In genomic region chr19:55459950-55460657, GRCh38 we compare ENCODE assay signal across 8 cellular contexts. TPM values are rescaled to one million over a fixed set of nuclear protein-coding genes. Genes with fewer than 3 reads are reported as not detected.
DNase-seq lines count a peak whose midpoint lies in the region; ATAC-seq and TF ChIP-seq lines count a peak whose summit lies in the region.

No MANE protein-coding gene starts in this region.

- H3K27ac ChIP-seq in CD4-positive, alpha-beta T cell (ENCODE audit: low read depth, low read length) = no peak overlapping the region
- peak overlapping the region in 1 of 2 donors; percentile 96 for H3K27ac ChIP-seq in coronary artery

- no peaks in the 10 kb centered on the region for H3K9me3 ChIP-seq in CD4-positive, alpha-beta T cell (ENCODE audit: control insufficient read depth, low read length)

- no peaks in the 10 kb centered on the region for H3K27me3 Mint-ChIP-seq in CD4-positive, alpha-beta T cell
- no peaks in the 10 kb centered on the region for H3K27me3 Mint-ChIP-seq in nephron (ENCODE audit: low read depth)

- POLR2A ChIA-PET in CD4-positive, alpha-beta T cell (lab: Charles Lee) = no interaction called here

- H3K4me3 ChIP-seq in coronary artery = peak overlapping the region; percentile 85

- no peaks in the 10 kb centered on the region for H3K27me3 ChIP-seq in CD4-positive, alpha-beta T cell (ENCODE audit: control insufficient read depth, insufficient read depth, low read length)

- ATAC-seq in CD4-positive, alpha-beta T cell (ENCODE audit: poor library complexity) = no peak
- ATAC-seq in GM21360 (IDR thresholded peaks at IDR 0.05; ENCODE audit: unreplicated experiment) = no peak

- no peak for TF ChIP-seq CTCF in CD4-positive, alpha-beta T cell (IDR thresholded peaks at IDR 0.05)
- TF ChIP-seq CTCF in coronary artery (IDR thresholded peaks at IDR 0.05) = no peak
- no peak for TF ChIP-seq CTCF in nephron (IDR thresholded peaks at IDR 0.05; ENCODE audit: unreplicated experiment in 3 of 3)

- CTCF ChIA-PET in CD4-positive, alpha-beta T cell (lab: Charles Lee) = no interaction called here

- intact Hi-C loops in CD4-positive, alpha-beta T cell (cut with DNase I, micrococcal nuclease) = loop anchor here in 1 of 2 experiments (2.0 to 5.0 kb wide), 2 partner anchors 53 to 73 kb away; partner anchors contain the start of gene UBE2S

- H3K9me3 Mint-ChIP-seq in CD4-positive, alpha-beta T cell = no peaks in the 10 kb centered on the region
- no peaks in the 10 kb centered on the region for H3K9me3 Mint-ChIP-seq in nephron

- peak overlapping the region; percentile 79 for H3K4me3 Mint-ChIP-seq in CD4-positive, alpha-beta T cell
- H3K4me3 Mint-ChIP-seq in nephron = peak overlapping the region; percentile 84 to 88 (median 86)

- H3K27ac Mint-ChIP-seq in CD4-positive, alpha-beta T cell = peak overlapping the region; percentile 55
- H3K27ac Mint-ChIP-seq in nephron = peak overlapping the region; percentile 49 to 91 (median 86)

- H3K4me1 Mint-ChIP-seq in CD4-positive, alpha-beta T cell (ENCODE audit: low read depth) = peaks cover 17% of the 10 kb centered on the region
- peaks cover 19% of the 10 kb centered on the region for H3K4me1 Mint-ChIP-seq in nephron

- DNase-seq in CD4-positive, alpha-beta T cell = no peak
- DNase-seq in MV-4-11 (lab: John Stamatoyannopoulos, UW) (peak; percentile 61), coronary artery (ENCODE audit: low spot score) (no peak), cerebellar cortex (ENCODE audit: low spot score) (no peak), islet precursor cell (no peak)
- DNase-seq in stimulated activated CD4-positive, alpha-beta T cell treated with anti-CD3 and anti-CD28 coated beads, Interleukin-4, amount 100 ng/mL, for 24 hours = no peak

- H3K36me3 Mint-ChIP-seq in CD4-positive, alpha-beta T cell (ENCODE audit: low read depth) = peaks cover 5% of the 10 kb centered on the region
- H3K36me3 Mint-ChIP-seq in nephron (ENCODE audit: low read depth) = no peaks in the 10 kb centered on the region

RNA-seq across cellular contexts. Expression of gene ISOC2, which starts 1.3 kb away (rescaled TPM):
- total RNA-seq in CD4-positive, alpha-beta T cell = 1 to 10 TPM; 1.5 to 2.2 TPM

RNA-seq across cellular contexts. Expression of gene C19orf85, which starts 4.4 kb away (rescaled TPM):
- total RNA-seq in CD4-positive, alpha-beta T cell = not detected

RNA-seq across cellular contexts. Expression of gene ZNF628, which starts 16.3 kb away (rescaled TPM):
- 10 to 100 TPM; 26.6 to 27.2 TPM for total RNA-seq in CD4-positive, alpha-beta T cell

RNA-seq across cellular contexts. Expression of gene SHISA7, which starts 17.0 kb away (rescaled TPM):
- total RNA-seq in CD4-positive, alpha-beta T cell = not detected

RNA-seq across cellular contexts. Expression of gene NAT14, which starts 24.9 kb away (rescaled TPM):
- 10 to 100 TPM; 10.5 to 14.7 TPM for total RNA-seq in CD4-positive, alpha-beta T cell
